In genomic region chr2:122634261-122634660, GRCh38 we compare ENCODE assay signal across 13 cellular contexts.
DNase-seq lines count a peak whose midpoint lies in the region; ATAC-seq and TF ChIP-seq lines count a peak whose summit lies in the region.
"Had no signal": no experiment of that assay in that cellular context is flagged by ENCODE, and none has a peak within 500 bp of the region (broad histone marks: within the 10 kb centered on the region; RNA-seq: fewer than 3 reads in every experiment).

No MANE protein-coding gene starts in this region.

- POLR2A ChIA-PET in AG04450 (lab: Yijun Ruan, JAX): no interaction called here

- no peak for TF ChIP-seq CTCF in AG04450 (IDR thresholded peaks at IDR 0.05; ENCODE audit: low read depth, low read length)
- TF ChIP-seq CTCF in astrocyte of the spinal cord (IDR thresholded peaks at IDR 0.05; ENCODE audit: low read depth, low read length): no peak
- no peak for TF ChIP-seq CTCF in kidney epithelial cell (IDR thresholded peaks at IDR 0.05; ENCODE audit: insufficient read depth, low read length, poor library complexity, severe bottlenecking)

- no peaks in the 10 kb centered on the region for H3K36me3 ChIP-seq in kidney epithelial cell (ENCODE audit: control insufficient read depth, insufficient read depth, low read length)

- CTCF ChIA-PET in AG04450 (lab: Charles Lee): no interaction called here

- H3K27ac ChIP-seq in AG04450 (ENCODE audit: low read depth, low read length): no peak overlapping the region
- H3K27ac ChIP-seq: skin epidermis had no signal

- H3K4me3 ChIP-seq in AG04450 (ENCODE audit: low read depth, low read length) (no peak overlapping the region), astrocyte of the spinal cord (ENCODE audit: low read depth, low read length) (no peak overlapping the region), kidney epithelial cell (ENCODE audit: low read depth, low read length) (no peak overlapping the region)
- H3K4me3 ChIP-seq: skin epidermis had no signal

- H3K27me3 ChIP-seq in AG04450 (ENCODE audit: control insufficient read depth, insufficient read depth, low read length) (no peaks in the 10 kb centered on the region), kidney epithelial cell (ENCODE audit: control insufficient read depth, insufficient read depth, low read length) (no peaks in the 10 kb centered on the region)

- peaks cover 3% of the 10 kb centered on the region; the same call in 1 of the 2 replicates for H3K9me3 ChIP-seq in AG04450 (ENCODE audit: control insufficient read depth, insufficient read depth, low read length)

- DNase-seq in AG04450 (ENCODE audit: low read depth, low spot score) (peak; percentile 18), HPDE6-E6E7 (ENCODE audit: extremely low spot score) (peak; percentile 15), astrocyte of the spinal cord (ENCODE audit: low read depth, low spot score) (peak; percentile 84), kidney epithelial cell (ENCODE audit: low read depth) (peak; percentile 75), NCI-H2107 treated with DMSO at 0.1 percent for 48 hours (lab: John Stamatoyannopoulos, UW; ENCODE audit: unreplicated experiment) (no peak), DMS153 (lab: John Stamatoyannopoulos, UW) (no peak), NCI-H1048 (lab: John Stamatoyannopoulos, UW) (no peak)
- DNase-seq: activated CD8-positive, alpha-beta T cell treated with anti-CD3 and anti-CD28 coated beads for 36 hours; C1 segment of cervical spinal cord; NCI-H1694; T-helper 2 cell had no signal

- in situ Hi-C loops in astrocyte of the spinal cord (cut with HindIII; ENCODE audit: low sequenced_read_pairs): no loop called here

- ATAC-seq in GM18870 (IDR thresholded peaks at IDR 0.05; ENCODE audit: unreplicated experiment): no peak
- ATAC-seq: activated CD8-positive, alpha-beta T cell treated with anti-CD3 and anti-CD28 coated beads for 36 hours had no signal

Comparison
In these comparisons a context has a peak if more than half of its experiments do, and no peak if none do; other contexts are left out.
1. DNase-seq: peak in AG04450 (single experiment), HPDE6-E6E7 (single experiment), astrocyte of the spinal cord (single experiment) and kidney epithelial cell (single experiment); none in NCI-H2107 treated with DMSO at 0.1 percent for 48 hours (single experiment), DMS153 (single experiment) and NCI-H1048 (single experiment).